In genomic region chr10:74018241-74018640, GRCh38 we compare ENCODE assay signal across 1 cellular context.
TF ChIP-seq lines count a peak whose summit lies in the region.

No MANE protein-coding gene starts in this region.

TF ChIP-seq in WTC11, 78 proteins besides CTCF, POLR2A, EP300 and RAD21 (continued from another document):
- TF ChIP-seq E2F4 (CRISPR knock-in tag; IDR thresholded peaks at IDR 0.05; ENCODE audit: borderline replicate concordance, low read depth) (no peak), IRF1 (CRISPR knock-in tag; IDR thresholded peaks at IDR 0.05) (no peak), ZSCAN18 (CRISPR knock-in tag; IDR thresholded peaks at IDR 0.05) (no peak), ZNF121 (CRISPR knock-in tag; IDR thresholded peaks at IDR 0.05) (no peak), ZNF263 (CRISPR knock-in tag; IDR thresholded peaks at IDR 0.05; ENCODE audit: low read depth) (no peak), STAT6 (CRISPR knock-in tag; conservative IDR thresholded peaks at IDR 0.05; ENCODE audit: low read depth) (no peak), NFE2L1 (CRISPR knock-in tag; IDR thresholded peaks at IDR 0.05) (no peak)
- TF ChIP-seq, protein P1, sequence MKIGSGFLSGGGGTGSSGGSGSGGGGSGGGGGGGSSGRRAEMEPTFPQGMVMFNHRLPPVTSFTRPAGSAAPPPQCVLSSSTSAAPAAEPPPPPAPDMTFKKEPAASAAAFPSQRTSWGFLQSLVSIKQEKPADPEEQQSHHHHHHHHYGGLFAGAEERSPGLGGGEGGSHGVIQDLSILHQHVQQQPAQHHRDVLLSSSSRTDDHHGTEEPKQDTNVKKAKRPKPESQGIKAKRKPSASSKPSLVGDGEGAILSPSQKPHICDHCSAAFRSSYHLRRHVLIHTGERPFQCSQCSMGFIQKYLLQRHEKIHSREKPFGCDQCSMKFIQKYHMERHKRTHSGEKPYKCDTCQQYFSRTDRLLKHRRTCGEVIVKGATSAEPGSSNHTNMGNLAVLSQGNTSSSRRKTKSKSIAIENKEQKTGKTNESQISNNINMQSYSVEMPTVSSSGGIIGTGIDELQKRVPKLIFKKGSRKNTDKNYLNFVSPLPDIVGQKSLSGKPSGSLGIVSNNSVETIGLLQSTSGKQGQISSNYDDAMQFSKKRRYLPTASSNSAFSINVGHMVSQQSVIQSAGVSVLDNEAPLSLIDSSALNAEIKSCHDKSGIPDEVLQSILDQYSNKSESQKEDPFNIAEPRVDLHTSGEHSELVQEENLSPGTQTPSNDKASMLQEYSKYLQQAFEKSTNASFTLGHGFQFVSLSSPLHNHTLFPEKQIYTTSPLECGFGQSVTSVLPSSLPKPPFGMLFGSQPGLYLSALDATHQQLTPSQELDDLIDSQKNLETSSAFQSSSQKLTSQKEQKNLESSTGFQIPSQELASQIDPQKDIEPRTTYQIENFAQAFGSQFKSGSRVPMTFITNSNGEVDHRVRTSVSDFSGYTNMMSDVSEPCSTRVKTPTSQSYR (CRISPR knock-in tag; IDR thresholded peaks at IDR 0.05), result no peak
